In the genomic region with DNA sequence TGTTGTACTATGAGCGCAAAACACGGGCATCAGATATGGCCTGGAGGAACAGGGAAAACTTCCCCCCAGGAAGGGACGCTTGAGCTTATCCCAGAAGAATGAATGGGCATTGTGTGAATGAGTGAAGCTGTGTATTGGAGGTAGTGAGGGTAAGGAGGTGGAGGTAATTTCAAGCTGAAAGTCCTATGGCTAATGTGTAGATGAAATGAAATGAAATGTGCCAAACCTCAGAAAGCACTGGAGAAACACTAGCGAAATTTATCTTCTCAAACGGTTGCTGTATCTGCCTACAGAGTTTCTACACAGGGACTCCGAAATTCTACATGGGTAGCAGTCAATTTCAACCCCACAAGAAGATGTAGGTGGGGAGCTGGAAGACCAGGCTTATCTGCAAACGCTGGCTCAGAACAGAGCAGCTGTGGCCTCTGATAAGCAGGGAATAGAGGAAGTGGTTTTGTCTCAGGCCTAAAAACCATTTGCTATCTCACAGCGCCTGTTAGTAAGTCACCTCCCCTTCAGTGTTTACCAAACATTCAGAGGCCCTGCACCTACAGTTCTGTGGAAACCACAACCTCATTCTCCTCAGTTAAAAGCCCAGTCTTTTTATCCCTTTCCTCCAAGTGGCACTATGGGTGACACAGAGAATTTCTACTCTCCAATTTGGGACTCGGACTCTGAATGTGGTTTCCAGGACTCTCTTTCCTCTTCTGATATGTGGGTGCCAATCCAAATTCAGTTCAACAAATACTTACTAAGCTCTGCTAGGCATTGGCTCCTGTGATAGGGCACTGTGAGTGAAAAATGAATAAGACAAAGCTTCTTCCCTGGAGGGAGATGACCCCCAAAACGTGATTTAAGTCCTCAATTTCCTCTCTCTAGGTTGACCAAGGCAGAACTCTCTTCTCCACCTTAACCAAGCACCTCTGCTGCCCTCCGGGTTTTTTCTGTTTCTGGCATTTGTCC, we compare ENCODE assay signal across 8 cellular contexts. TPM values are rescaled to one million over a fixed set of nuclear protein-coding genes. Genes with fewer than 3 reads are reported as not detected.
A peak's percentile ranks its signal among the peaks of the same experiment; 100 is the strongest.
DNase-seq lines count a peak whose midpoint lies in the region; ATAC-seq, FAIRE-seq and TF ChIP-seq lines count a peak whose summit lies in the region.

No MANE protein-coding gene starts in this region.

- in situ Hi-C loops in HepG2 (cut with HindIII; ENCODE audit: extremely low pct_ligation_motif_present, low pct_unique_long_range_greater_than_20kb): no loop called here

- TF ChIP-seq CTCF in HepG2 (CRISPR knock-in tag; IDR thresholded peaks at IDR 0.05): no peak

- POLR2A ChIA-PET in activated CD4-positive, alpha-beta T cell treated with anti-CD3 and anti-CD28 coated beads, Interleukin-2, amount 10 ng/mL, durations not matched to agents 7 days and 5 days (lab: Charles Lee): no interaction called here
- POLR2A ChIA-PET in HepG2 (lab: Yijun Ruan, JAX): no interaction called here

- no TSS peak for BruUV-seq in HepG2 (replicated peaks; lab: Mats Ljungman, UMichigan)

- no peaks in the 10 kb centered on the region for H3K27me3 ChIP-seq in HepG2 (ENCODE audit: control insufficient read depth in 1 of 2, insufficient read depth in 2 of 2, low read length in 2 of 2)

- peaks cover 52% of the 10 kb centered on the region for H3K4me1 Mint-ChIP-seq in activated CD4-positive, alpha-beta T cell treated with anti-CD3 and anti-CD28 coated beads, Interleukin-2, amount 10 ng/mL, durations not matched to agents 7 days and 5 days

- ATAC-seq in GM21360 (IDR thresholded peaks at IDR 0.05; ENCODE audit: unreplicated experiment) (peak; percentile 87), HepG2 (peak; percentile 64)

- DNase-seq in GDM1 (lab: John Stamatoyannopoulos, UW) (peak; percentile 97), HT-29 (ENCODE audit: low spot score) (peak; percentile 48), HepG2 (ENCODE audit: low spot score) (peak; percentile 9), RKO (ENCODE audit: low spot score) (no peak), SK-N-DZ (ENCODE audit: low spot score) (no peak), RCC 7860 (ENCODE audit: low spot score) (no peak)
- peak; percentile 76 for DNase-seq in activated CD4-positive, alpha-beta T cell treated with anti-CD3 and anti-CD28 coated beads, Interleukin-2, amount 10 ng/mL, durations not matched to agents 7 days and 5 days

- FAIRE-seq in HepG2 (lab: Jason Lieb, UNC) (peak; percentile 46), RCC 7860 (lab: Jason Lieb, UNC) (no peak)

- H3K9me3 Mint-ChIP-seq in activated CD4-positive, alpha-beta T cell treated with anti-CD3 and anti-CD28 coated beads, Interleukin-2, amount 10 ng/mL, durations not matched to agents 7 days and 5 days: peaks cover 13% of the 10 kb centered on the region

- peak overlapping the region; percentile 33 for H3K4me3 Mint-ChIP-seq in activated CD4-positive, alpha-beta T cell treated with anti-CD3 and anti-CD28 coated beads, Interleukin-2, amount 10 ng/mL, durations not matched to agents 7 days and 5 days

- 11% methylated on average over 11 of the region's 11 CpGs for WGBS in HepG2 (ENCODE audit: low lambda C conversion rate)

- H3K9ac ChIP-seq in HepG2 (ENCODE audit: insufficient read depth, low read depth, low read length): peak overlapping the region; percentile 11; the same call in 1 of the 2 replicates

- H3K4me1 ChIP-seq in HepG2 (ENCODE audit: insufficient read depth, low read length): peaks cover 53% of the 10 kb centered on the region

- H3K4me2 ChIP-seq in HepG2 (ENCODE audit: low read depth, low read length): peak overlapping the region; percentile 71

- no peaks in the 10 kb centered on the region for H3K36me3 ChIP-seq in HepG2 (replicated peaks in 1 of 2; ENCODE audit: control insufficient read depth in 1 of 2, insufficient read depth in 2 of 2, low read length in 2 of 2)

- H4K20me1 ChIP-seq in HepG2 (ENCODE audit: insufficient read depth, low read length): no peaks in the 10 kb centered on the region

- CTCF ChIA-PET in activated CD4-positive, alpha-beta T cell treated with anti-CD3 and anti-CD28 coated beads, Interleukin-2, amount 10 ng/mL, durations not matched to agents 7 days and 5 days (lab: Charles Lee): interaction anchor here (0.7 to 2.4 kb wide), 11 partner anchors 10 to 111 kb away, joined by 3 to 11 read pairs (median 3); no protein-coding TSS in a partner anchor
- CTCF ChIA-PET in HepG2 (lab: Yijun Ruan, JAX; ENCODE audit: low intra/inter-chr PET ratio, low total read pairs): no interaction called here

- intact Hi-C loops in HepG2 (cut with micrococcal nuclease; ENCODE audit: unreplicated experiment): no loop called here

- TF ChIP-seq RAD21 in HepG2 (CRISPR knock-in tag; IDR thresholded peaks at IDR 0.05): no peak

- H3K79me2 ChIP-seq in HepG2 (ENCODE audit: insufficient read depth, low read length): no peaks in the 10 kb centered on the region

- H2AFZ ChIP-seq in HepG2 (ENCODE audit: low read length): peak overlapping the region; percentile 84

- H3K27me3 Mint-ChIP-seq in activated CD4-positive, alpha-beta T cell treated with anti-CD3 and anti-CD28 coated beads, Interleukin-2, amount 10 ng/mL, durations not matched to agents 7 days and 5 days: no peaks in the 10 kb centered on the region

- TF ChIP-seq POLR2A in HepG2 (IDR thresholded peaks at IDR 0.05; ENCODE audit: insufficient read depth in 1 of 2, low read depth in 2 of 2, low read length in 2 of 2): no peak

- peaks cover 2% of the 10 kb centered on the region for H3K9me3 ChIP-seq in HepG2 (ENCODE audit: low read length)

- H3K36me3 Mint-ChIP-seq in activated CD4-positive, alpha-beta T cell treated with anti-CD3 and anti-CD28 coated beads, Interleukin-2, amount 10 ng/mL, durations not matched to agents 7 days and 5 days (ENCODE audit: low read depth): peaks cover 21% of the 10 kb centered on the region

- peak overlapping the region; percentile 94 for H3K27ac Mint-ChIP-seq in activated CD4-positive, alpha-beta T cell treated with anti-CD3 and anti-CD28 coated beads, Interleukin-2, amount 10 ng/mL, durations not matched to agents 7 days and 5 days

- H3K4me3 ChIP-seq in HepG2 (replicated peaks in 1 of 3; ENCODE audit: insufficient read depth in 1 of 3, low read depth in 2 of 3, low read length in 3 of 3): peak overlapping the region in 2 of 3 experiments; percentile 3 to 39; a peak in 3 of 6 replicates

- TF ChIP-seq EP300 in HepG2 (IDR thresholded peaks at IDR 0.05; ENCODE audit: low read depth in 2 of 2, low read length in 2 of 2) (no peak), HepG2 (CRISPR knock-in tag; IDR thresholded peaks at IDR 0.05; ENCODE audit: borderline replicate concordance) (no peak)

- no peak overlapping the region for H3K27ac ChIP-seq in HepG2 (ENCODE audit: extremely low read length, insufficient read depth, low read length)

RNA-seq across cellular contexts. Expression of a gene that starts 17.1 kb away (rescaled TPM):
- not detected in 2 replicates for total RNA-seq in HT-29 (2014; rRNA removed; shearing (Covaris generic))
- total RNA-seq in activated CD4-positive, alpha-beta T cell treated with anti-CD3 and anti-CD28 coated beads, Interleukin-2, amount 10 ng/mL, durations not matched to agents 7 days and 5 days: 10 to 100 TPM; 25.1 to 33.7 TPM
- total RNA-seq in HepG2 (2016; rRNA removed; fragmentation: Illumina TruSeq; extraction: Trizol): not detected in 2 replicates
- not detected in 2 replicates for total RNA-seq in HepG2 (2016; cell fraction: cytosol; rRNA removed; fragmentation: Illumina TruSeq; extraction: Trizol; ENCODE audit: low read depth)
- total RNA-seq in HepG2 (2016; cell fraction: insoluble cytoplasmic fraction; rRNA removed; fragmentation: Illumina TruSeq; extraction: Trizol): not detected in 2 replicates
- not detected in 2 replicates for total RNA-seq in HepG2 (2016; cell fraction: membrane; rRNA removed; fragmentation: Illumina TruSeq; extraction: Trizol)
- not detected in 2 replicates for total RNA-seq in HepG2 (2016; cell fraction: nucleus; rRNA removed; fragmentation: Illumina TruSeq; extraction: Trizol)
- not detected in 2 replicates for polyA plus RNA-seq in HepG2 (2011; rRNA removed)
- polyA plus RNA-seq in HepG2 (2011; cell fraction: cytosol; rRNA removed): not detected in 2 replicates
- not detected in 2 replicates for polyA plus RNA-seq in HepG2 (2011; cell fraction: nucleus; rRNA removed)
- polyA plus RNA-seq in HepG2 (2012): not detected in 2 replicates
- not detected in 2 replicates for polyA plus RNA-seq in HepG2 (2016; cell fraction: cytosol; fragmentation: Illumina TruSeq; extraction: Trizol; ENCODE audit: low read depth)
- not detected in 2 replicates for polyA plus RNA-seq in HepG2 (2016; cell fraction: insoluble cytoplasmic fraction; fragmentation: Illumina TruSeq; extraction: Trizol; ENCODE audit: low read depth)
- polyA plus RNA-seq in HepG2 (2016; cell fraction: membrane; fragmentation: Illumina TruSeq; extraction: Trizol; ENCODE audit: low read depth): not detected in 2 replicates
- polyA plus RNA-seq in HepG2 (2016; cell fraction: nucleus; fragmentation: Illumina TruSeq; extraction: Trizol; ENCODE audit: insufficient read depth, low read depth): not detected in 2 replicates
- not detected in 2 replicates for polyA minus RNA-seq in HepG2 (2011; rRNA and poly(A)+ RNA removed; ENCODE audit: low replicate concordance)
- not detected in 2 replicates for polyA minus RNA-seq in HepG2 (2011; cell fraction: cytosol; rRNA and poly(A)+ RNA removed)
- not detected in 2 replicates for polyA minus RNA-seq in HepG2 (2011; cell fraction: nucleus; rRNA and poly(A)+ RNA removed)
- polyA plus RNA-seq in SK-N-DZ (2014; cell fraction: cytosol; rRNA removed): not detected in 2 replicates
- not detected in 2 replicates for polyA plus RNA-seq in SK-N-DZ (2014; cell fraction: nucleus; rRNA removed)

RNA-seq across cellular contexts. Expression of a gene that starts 39.1 kb away (rescaled TPM):
- not detected in 2 replicates for total RNA-seq in HT-29 (2014; rRNA removed; shearing (Covaris generic))
- total RNA-seq in activated CD4-positive, alpha-beta T cell treated with anti-CD3 and anti-CD28 coated beads, Interleukin-2, amount 10 ng/mL, durations not matched to agents 7 days and 5 days: 10 to 100 TPM; 14.7 to 16.2 TPM
- total RNA-seq in HepG2 (2016; rRNA removed; fragmentation: Illumina TruSeq; extraction: Trizol): not detected in 2 replicates
- not detected in 2 replicates for total RNA-seq in HepG2 (2016; cell fraction: cytosol; rRNA removed; fragmentation: Illumina TruSeq; extraction: Trizol; ENCODE audit: low read depth)
- not detected in 2 replicates for total RNA-seq in HepG2 (2016; cell fraction: insoluble cytoplasmic fraction; rRNA removed; fragmentation: Illumina TruSeq; extraction: Trizol)
- not detected in 2 replicates for total RNA-seq in HepG2 (2016; cell fraction: membrane; rRNA removed; fragmentation: Illumina TruSeq; extraction: Trizol)
- not detected in 2 replicates for total RNA-seq in HepG2 (2016; cell fraction: nucleus; rRNA removed; fragmentation: Illumina TruSeq; extraction: Trizol)
- polyA plus RNA-seq in HepG2 (2011; rRNA removed): not detected in 2 replicates
- polyA plus RNA-seq in HepG2 (2011; cell fraction: cytosol; rRNA removed): not detected in 2 replicates
- not detected in 2 replicates for polyA plus RNA-seq in HepG2 (2011; cell fraction: nucleus; rRNA removed)
- polyA plus RNA-seq in HepG2 (2012): not detected in 2 replicates
- not detected in 2 replicates for polyA plus RNA-seq in HepG2 (2016; cell fraction: cytosol; fragmentation: Illumina TruSeq; extraction: Trizol; ENCODE audit: low read depth)
- polyA plus RNA-seq in HepG2 (2016; cell fraction: insoluble cytoplasmic fraction; fragmentation: Illumina TruSeq; extraction: Trizol; ENCODE audit: low read depth): not detected in 2 replicates
- polyA plus RNA-seq in HepG2 (2016; cell fraction: membrane; fragmentation: Illumina TruSeq; extraction: Trizol; ENCODE audit: low read depth): not detected in 2 replicates
- polyA plus RNA-seq in HepG2 (2016; cell fraction: nucleus; fragmentation: Illumina TruSeq; extraction: Trizol; ENCODE audit: insufficient read depth, low read depth): not detected in 2 replicates
- not detected in 2 replicates for polyA minus RNA-seq in HepG2 (2011; rRNA and poly(A)+ RNA removed; ENCODE audit: low replicate concordance)
- polyA minus RNA-seq in HepG2 (2011; cell fraction: cytosol; rRNA and poly(A)+ RNA removed): not detected in 2 replicates
- polyA minus RNA-seq in HepG2 (2011; cell fraction: nucleus; rRNA and poly(A)+ RNA removed): not detected in 2 replicates
- not detected in 2 replicates for polyA plus RNA-seq in SK-N-DZ (2014; cell fraction: cytosol; rRNA removed)
- not detected in 2 replicates for polyA plus RNA-seq in SK-N-DZ (2014; cell fraction: nucleus; rRNA removed)

Comparison
In these comparisons a context has a peak if more than half of its experiments do, and no peak if none do; other contexts are left out.
1. DNase-seq: peak in GDM1 (single experiment), HT-29 (single experiment), activated CD4-positive, alpha-beta T cell treated with anti-CD3 and anti-CD28 coated beads, Interleukin-2, amount 10 ng/mL, durations not matched to agents 7 days and 5 days (single experiment) and HepG2 (single experiment); none in RKO (single experiment), SK-N-DZ (single experiment) and RCC 7860 (single experiment).
2. RNA of a gene that starts 17.1 kb away (total RNA-seq): 25.1 to 33.7 TPM in activated CD4-positive, alpha-beta T cell treated with anti-CD3 and anti-CD28 coated beads, Interleukin-2, amount 10 ng/mL, durations not matched to agents 7 days and 5 days; not detected in HT-29 and not detected in HepG2; every median in the first group is over 10 times any median in the second.
3. RNA of a gene that starts 39.1 kb away (total RNA-seq): 14.7 to 16.2 TPM in activated CD4-positive, alpha-beta T cell treated with anti-CD3 and anti-CD28 coated beads, Interleukin-2, amount 10 ng/mL, durations not matched to agents 7 days and 5 days; not detected in HT-29 and not detected in HepG2; every median in the first group is over 10 times any median in the second.